1 cellular context compared by ENCODE assay signal in genomic region chr2:85799215-85799956, GRCh38.
TF ChIP-seq lines count a peak whose summit lies in the region.

No MANE protein-coding gene starts in this region.

TF ChIP-seq in GM23338, 12 proteins besides CTCF, POLR2A, EP300 and RAD21 (continued from another document):
- no peak for TF ChIP-seq REST (IDR thresholded peaks at IDR 0.05; ENCODE audit: unreplicated experiment)
- no peak for TF ChIP-seq ZNF331 (CRISPR knock-in tag; IDR thresholded peaks at IDR 0.05; ENCODE audit: low read depth)
- no peak for TF ChIP-seq JUNB (IDR thresholded peaks at IDR 0.05; ENCODE audit: unreplicated experiment)
